Comparison of ENCODE assay signal across 2 cellular contexts in genomic region chr1:214248294-214249082, GRCh38.
TF ChIP-seq lines count a peak whose summit lies in the region.

No MANE protein-coding gene starts in this region.

TF ChIP-seq in SK-N-SH, 30 proteins besides CTCF, POLR2A, EP300 and RAD21:
- TF ChIP-seq TEAD4 (IDR thresholded peaks at IDR 0.05; ENCODE audit: borderline replicate concordance, insufficient read depth) (no peak), JUND (IDR thresholded peaks at IDR 0.05) (no peak), NFIC (IDR thresholded peaks at IDR 0.05; ENCODE audit: borderline replicate concordance) (no peak), USF2 (IDR thresholded peaks at IDR 0.05; ENCODE audit: borderline replicate concordance, low read depth, low read length) (no peak), TAF1 (IDR thresholded peaks at IDR 0.05; ENCODE audit: borderline replicate concordance, low read depth, low read length) (no peak), SIN3A (IDR thresholded peaks at IDR 0.05; ENCODE audit: borderline replicate concordance, low read depth, low read length) (no peak), MAX (IDR thresholded peaks at IDR 0.05; ENCODE audit: low read depth) (no peak), TCF12 (IDR thresholded peaks at IDR 0.05) (no peak)
- TF ChIP-seq, protein P1, sequence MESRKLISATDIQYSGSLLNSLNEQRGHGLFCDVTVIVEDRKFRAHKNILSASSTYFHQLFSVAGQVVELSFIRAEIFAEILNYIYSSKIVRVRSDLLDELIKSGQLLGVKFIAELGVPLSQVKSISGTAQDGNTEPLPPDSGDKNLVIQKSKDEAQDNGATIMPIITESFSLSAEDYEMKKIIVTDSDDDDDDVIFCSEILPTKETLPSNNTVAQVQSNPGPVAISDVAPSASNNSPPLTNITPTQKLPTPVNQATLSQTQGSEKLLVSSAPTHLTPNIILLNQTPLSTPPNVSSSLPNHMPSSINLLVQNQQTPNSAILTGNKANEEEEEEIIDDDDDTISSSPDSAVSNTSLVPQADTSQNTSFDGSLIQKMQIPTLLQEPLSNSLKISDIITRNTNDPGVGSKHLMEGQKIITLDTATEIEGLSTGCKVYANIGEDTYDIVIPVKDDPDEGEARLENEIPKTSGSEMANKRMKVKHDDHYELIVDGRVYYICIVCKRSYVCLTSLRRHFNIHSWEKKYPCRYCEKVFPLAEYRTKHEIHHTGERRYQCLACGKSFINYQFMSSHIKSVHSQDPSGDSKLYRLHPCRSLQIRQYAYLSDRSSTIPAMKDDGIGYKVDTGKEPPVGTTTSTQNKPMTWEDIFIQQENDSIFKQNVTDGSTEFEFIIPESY (IDR thresholded peaks at IDR 0.05; ENCODE audit: borderline replicate concordance, low read depth): no peak

TF ChIP-seq in SK-N-SH treated with all-trans-retinoic acid at 6 μM for 48 hours, 23 proteins besides CTCF, POLR2A, EP300 and RAD21:
- no peak for TF ChIP-seq ISL1 (CRISPR knock-in tag; IDR thresholded peaks at IDR 0.05)
- no peak for TF ChIP-seq TOX (CRISPR knock-in tag; IDR thresholded peaks at IDR 0.05; ENCODE audit: borderline replicate concordance)
- TF ChIP-seq RARB (CRISPR knock-in tag; IDR thresholded peaks at IDR 0.05): no peak
- no peak for TF ChIP-seq SNAI2 (CRISPR knock-in tag; IDR thresholded peaks at IDR 0.05)
- TF ChIP-seq, protein P2, sequence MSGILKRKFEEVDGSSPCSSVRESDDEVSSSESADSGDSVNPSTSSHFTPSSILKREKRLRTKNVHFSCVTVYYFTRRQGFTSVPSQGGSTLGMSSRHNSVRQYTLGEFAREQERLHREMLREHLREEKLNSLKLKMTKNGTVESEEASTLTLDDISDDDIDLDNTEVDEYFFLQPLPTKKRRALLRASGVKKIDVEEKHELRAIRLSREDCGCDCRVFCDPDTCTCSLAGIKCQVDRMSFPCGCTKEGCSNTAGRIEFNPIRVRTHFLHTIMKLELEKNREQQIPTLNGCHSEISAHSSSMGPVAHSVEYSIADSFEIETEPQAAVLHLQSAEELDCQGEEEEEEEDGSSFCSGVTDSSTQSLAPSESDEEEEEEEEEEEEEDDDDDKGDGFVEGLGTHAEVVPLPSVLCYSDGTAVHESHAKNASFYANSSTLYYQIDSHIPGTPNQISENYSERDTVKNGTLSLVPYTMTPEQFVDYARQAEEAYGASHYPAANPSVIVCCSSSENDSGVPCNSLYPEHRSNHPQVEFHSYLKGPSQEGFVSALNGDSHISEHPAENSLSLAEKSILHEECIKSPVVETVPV (CRISPR knock-in tag; IDR thresholded peaks at IDR 0.05): no peak
- TF ChIP-seq ESRRG (CRISPR knock-in tag; IDR thresholded peaks at IDR 0.05): no peak
- no peak for TF ChIP-seq CSDC2 (CRISPR knock-in tag; IDR thresholded peaks at IDR 0.05)
- no peak for TF ChIP-seq TCF4 (CRISPR knock-in tag; IDR thresholded peaks at IDR 0.05; ENCODE audit: borderline replicate concordance)
- no peak for TF ChIP-seq ZNF8 (CRISPR knock-in tag; IDR thresholded peaks at IDR 0.05)
- TF ChIP-seq, protein P3, sequence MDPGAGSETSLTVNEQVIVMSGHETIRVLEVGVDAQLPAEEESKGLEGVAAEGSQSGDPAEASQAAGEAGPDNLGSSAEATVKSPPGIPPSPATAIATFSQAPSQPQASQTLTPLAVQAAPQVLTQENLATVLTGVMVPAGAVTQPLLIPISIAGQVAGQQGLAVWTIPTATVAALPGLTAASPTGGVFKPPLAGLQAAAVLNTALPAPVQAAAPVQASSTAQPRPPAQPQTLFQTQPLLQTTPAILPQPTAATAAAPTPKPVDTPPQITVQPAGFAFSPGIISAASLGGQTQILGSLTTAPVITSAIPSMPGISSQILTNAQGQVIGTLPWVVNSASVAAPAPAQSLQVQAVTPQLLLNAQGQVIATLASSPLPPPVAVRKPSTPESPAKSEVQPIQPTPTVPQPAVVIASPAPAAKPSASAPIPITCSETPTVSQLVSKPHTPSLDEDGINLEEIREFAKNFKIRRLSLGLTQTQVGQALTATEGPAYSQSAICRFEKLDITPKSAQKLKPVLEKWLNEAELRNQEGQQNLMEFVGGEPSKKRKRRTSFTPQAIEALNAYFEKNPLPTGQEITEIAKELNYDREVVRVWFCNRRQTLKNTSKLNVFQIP (CRISPR knock-in tag; IDR thresholded peaks at IDR 0.05; ENCODE audit: borderline replicate concordance, low read depth): no peak
- TF ChIP-seq GLIS3 (CRISPR knock-in tag; IDR thresholded peaks at IDR 0.05): no peak
- no peak for TF ChIP-seq ZNF70 (CRISPR knock-in tag; IDR thresholded peaks at IDR 0.05)
- no peak for TF ChIP-seq ZFP3 (CRISPR knock-in tag; IDR thresholded peaks at IDR 0.05)
- no peak for TF ChIP-seq BACH2 (CRISPR knock-in tag; IDR thresholded peaks at IDR 0.05; ENCODE audit: borderline replicate concordance)
- no peak for TF ChIP-seq OSR1 (CRISPR knock-in tag; IDR thresholded peaks at IDR 0.05)
- TF ChIP-seq ZC3H10 (CRISPR knock-in tag; IDR thresholded peaks at IDR 0.05): no peak
- TF ChIP-seq ZNF565 (CRISPR knock-in tag; conservative IDR thresholded peaks at IDR 0.05; ENCODE audit: low read depth): no peak
